In the genomic region with DNA sequence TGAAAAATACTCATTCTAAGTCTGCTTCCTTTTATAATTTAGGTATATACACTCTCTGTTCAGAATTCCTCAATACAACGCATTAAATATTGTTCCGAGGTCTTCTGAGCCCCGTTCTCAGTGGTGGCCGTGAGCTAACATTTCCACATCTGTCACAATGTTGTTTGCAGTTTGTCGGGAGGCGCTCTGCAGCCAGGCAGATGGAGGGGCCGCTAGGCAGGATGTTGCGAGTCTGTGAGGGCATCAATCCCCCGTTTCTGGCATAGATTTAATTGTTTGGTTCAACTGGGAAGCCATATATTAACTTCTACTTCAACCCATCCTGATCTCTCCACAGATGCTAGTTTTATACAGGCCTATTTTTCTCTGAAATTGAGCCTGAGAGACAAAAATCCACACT, we compare ENCODE assay signal across 15 cellular contexts. TPM values are rescaled to one million over a fixed set of nuclear protein-coding genes. Genes with fewer than 3 reads are reported as not detected.
DNase-seq lines count a peak whose midpoint lies in the region; ATAC-seq and TF ChIP-seq lines count a peak whose summit lies in the region.
"Had no signal": no experiment of that assay in that cellular context is flagged by ENCODE, and none has a peak within 500 bp of the region (broad histone marks: within the 10 kb centered on the region; RNA-seq: fewer than 3 reads in every experiment).

No MANE protein-coding gene starts in this region.

- TF ChIP-seq CTCF in upper lobe of left lung (IDR thresholded peaks at IDR 0.05) = no peak
- TF ChIP-seq CTCF in PC-9 (conservative IDR thresholded peaks at IDR 0.05) = no peak

- peaks cover 7% of the 10 kb centered on the region for H3K36me3 Mint-ChIP-seq in activated naive CD4-positive, alpha-beta T cell treated with anti-CD3 and anti-CD28 coated beads, Interleukin-2, amount 50 U/mL, for 24 hours
- peaks cover 7% of the 10 kb centered on the region for H3K36me3 Mint-ChIP-seq in activated naive CD8-positive, alpha-beta T cell treated with anti-CD3 and anti-CD28 coated beads, Interleukin-2, amount 50 U/mL, for 24 hours (ENCODE audit: low read depth)

- H3K4me3 ChIP-seq in upper lobe of left lung (no peak overlapping the region), PC-9 (no peak overlapping the region)
- H3K4me3 ChIP-seq: thyroid gland had no signal

- H3K9me3 ChIP-seq in upper lobe of left lung = no peaks in the 10 kb centered on the region
- H3K9me3 ChIP-seq in PC-9 (ENCODE audit: insufficient read depth, low read depth) = no peaks in the 10 kb centered on the region
- H3K9me3 ChIP-seq: thyroid gland had no signal

- no peak overlapping the region for H3K4me2 ChIP-seq in PC-9

- POLR2A ChIA-PET in PC-9 (lab: Charles Lee; ENCODE audit: unreplicated experiment) = interaction anchor here (0.5 kb wide), 1 partner anchor 20 kb away, joined by 7 read pairs; no protein-coding TSS in a partner anchor

- H2AFZ ChIP-seq in PC-9 = no peak overlapping the region

- H3K27me3 ChIP-seq in upper lobe of left lung = no peaks in the 10 kb centered on the region
- no peaks in the 10 kb centered on the region for H3K27me3 ChIP-seq in PC-9 (ENCODE audit: insufficient read depth, low read depth)
- H3K27me3 ChIP-seq: thyroid gland had no signal

- H3K27ac ChIP-seq in upper lobe of left lung (peak overlapping the region; percentile 32 to 75 (median 72)), PC-9 (no peak overlapping the region)
- H3K27ac ChIP-seq: thyroid gland had no signal

- no peaks in the 10 kb centered on the region for H3K9me3 Mint-ChIP-seq in activated naive CD4-positive, alpha-beta T cell treated with anti-CD3 and anti-CD28 coated beads, Interleukin-2, amount 50 U/mL, for 24 hours
- H3K9me3 Mint-ChIP-seq in activated naive CD8-positive, alpha-beta T cell treated with anti-CD3 and anti-CD28 coated beads, Interleukin-2, amount 50 U/mL, for 24 hours = no peaks in the 10 kb centered on the region
- H3K9me3 Mint-ChIP-seq: effector memory CD8-positive, alpha-beta T cell had no signal

- no peak for TF ChIP-seq EP300 in upper lobe of left lung (IDR thresholded peaks at IDR 0.05)

- no peaks in the 10 kb centered on the region for H3K9me2 ChIP-seq in PC-9 (ENCODE audit: insufficient read depth)

- H3K4me3 Mint-ChIP-seq in activated naive CD4-positive, alpha-beta T cell treated with anti-CD3 and anti-CD28 coated beads, Interleukin-2, amount 50 U/mL, for 24 hours = no peak overlapping the region
- no peak overlapping the region for H3K4me3 Mint-ChIP-seq in activated naive CD8-positive, alpha-beta T cell treated with anti-CD3 and anti-CD28 coated beads, Interleukin-2, amount 50 U/mL, for 24 hours
- H3K4me3 Mint-ChIP-seq: effector memory CD8-positive, alpha-beta T cell had no signal

- peaks cover 40% of the 10 kb centered on the region for H3K79me2 ChIP-seq in PC-9 (ENCODE audit: low read depth)

- H3K27ac Mint-ChIP-seq in activated naive CD4-positive, alpha-beta T cell treated with anti-CD3 and anti-CD28 coated beads, Interleukin-2, amount 50 U/mL, for 24 hours = peak overlapping the region; percentile 62
- peak overlapping the region; percentile 74 for H3K27ac Mint-ChIP-seq in activated naive CD8-positive, alpha-beta T cell treated with anti-CD3 and anti-CD28 coated beads, Interleukin-2, amount 50 U/mL, for 24 hours
- H3K27ac Mint-ChIP-seq: effector memory CD8-positive, alpha-beta T cell had no signal

- ATAC-seq in activated naive CD8-positive, alpha-beta T cell treated with anti-CD3 and anti-CD28 coated beads, Interleukin-2, amount 50 U/mL, for 24 hours = peak; percentile 8
- ATAC-seq in upper lobe of left lung (ENCODE audit: low FRiP score in 2 of 2) (no peak), HG03354 (IDR thresholded peaks at IDR 0.05; ENCODE audit: poor library complexity, severe bottlenecking, unreplicated experiment) (no peak)
- ATAC-seq: effector memory CD8-positive, alpha-beta T cell; left cardiac atrium had no signal

- no peaks in the 10 kb centered on the region for H3F3A ChIP-seq in PC-9 (ENCODE audit: insufficient read depth, low read depth)

- TF ChIP-seq POLR2A in upper lobe of left lung (IDR thresholded peaks at IDR 0.05) = no peak

- intact Hi-C loops in PC-9 (cut with micrococcal nuclease; ENCODE audit: unreplicated experiment) = no loop called here

- H3K27me3 Mint-ChIP-seq in activated naive CD4-positive, alpha-beta T cell treated with anti-CD3 and anti-CD28 coated beads, Interleukin-2, amount 50 U/mL, for 24 hours = no peaks in the 10 kb centered on the region
- no peaks in the 10 kb centered on the region for H3K27me3 Mint-ChIP-seq in activated naive CD8-positive, alpha-beta T cell treated with anti-CD3 and anti-CD28 coated beads, Interleukin-2, amount 50 U/mL, for 24 hours
- H3K27me3 Mint-ChIP-seq: effector memory CD8-positive, alpha-beta T cell had no signal

- peaks cover 0 to 10% (median 5%) of the 10 kb centered on the region in 4 donors for H3K4me1 ChIP-seq in upper lobe of left lung
- H3K4me1 ChIP-seq in PC-9 (replicated peaks; ENCODE audit: insufficient read depth) = no peaks in the 10 kb centered on the region

- peaks cover 25% of the 10 kb centered on the region for H4K20me1 ChIP-seq in PC-9 (ENCODE audit: insufficient read depth)

- 67 to 70% methylated on average over 9 of the region's 9 CpGs for WGBS in upper lobe of left lung, 2 donors

- H3K36me3 ChIP-seq in upper lobe of left lung = no peaks in the 10 kb centered on the region
- no peaks in the 10 kb centered on the region for H3K36me3 ChIP-seq in PC-9 (ENCODE audit: low read depth)
- H3K36me3 ChIP-seq: thyroid gland had no signal

- BruUV-seq in PC-9 (replicated peaks; lab: Mats Ljungman, UMichigan) = no TSS peak

- peaks cover 71% of the 10 kb centered on the region for H3K4me1 Mint-ChIP-seq in activated naive CD4-positive, alpha-beta T cell treated with anti-CD3 and anti-CD28 coated beads, Interleukin-2, amount 50 U/mL, for 24 hours
- H3K4me1 Mint-ChIP-seq in activated naive CD8-positive, alpha-beta T cell treated with anti-CD3 and anti-CD28 coated beads, Interleukin-2, amount 50 U/mL, for 24 hours = peaks cover 52% of the 10 kb centered on the region

- CTCF ChIA-PET in PC-9 (lab: Charles Lee) = no interaction called here

- DNase-seq in activated naive CD4-positive, alpha-beta T cell (lab: John Stamatoyannopoulos, UW) = no peak
- DNase-seq in NCI-H446 treated with DMSO at 0.1 percent for 48 hours (lab: John Stamatoyannopoulos, UW) (peak; percentile 31), upper lobe of left lung (no peak), PC-9 (no peak)
- DNase-seq in activated naive CD8-positive, alpha-beta T cell treated with anti-CD3 and anti-CD28 coated beads, Interleukin-2, amount 50 U/mL, for 24 hours = no peak
- DNase-seq: effector memory CD8-positive, alpha-beta T cell; GOT3; left cardiac atrium; NCI-H2081 treated with DMSO at 0.1 percent for 48 hours; nucleus accumbens; stimulated activated CD4-positive, alpha-beta T cell treated with anti-CD3 and anti-CD28 coated beads, Interleukin-4, amount 100 ng/mL, for 1 hour; stimulated activated CD8-positive, alpha-beta memory T cell treated with anti-CD3 and anti-CD28 coated beads, Interleukin-4, amount 100 ng/mL, for 48 hours; thyroid gland had no signal

RNA-seq across cellular contexts. Expression of a gene that starts 41.2 kb away (rescaled TPM):
- total RNA-seq in upper lobe of left lung (100 to 1,000 TPM in 1 of 6 donors, 10 to 100 TPM in 5; 26.8 to 109 (median 36.8) TPM), PC-9 (2021) (50.8 and 53.5 TPM in 2 replicates)
